Comparison of ENCODE assay signal across 8 cellular contexts in genomic region chr2:9630001-9630749, GRCh38. TPM values are rescaled to one million over a fixed set of nuclear protein-coding genes. Genes with fewer than 3 reads are reported as not detected.
DNase-seq lines count a peak whose midpoint lies in the region; ATAC-seq and TF ChIP-seq lines count a peak whose summit lies in the region.

No MANE protein-coding gene starts in this region.

- peaks cover 53% of the 10 kb centered on the region for H3K36me3 Mint-ChIP-seq in activated naive CD8-positive, alpha-beta T cell treated with anti-CD3 and anti-CD28 coated beads, Interleukin-2, amount 50 U/mL, for 24 hours (ENCODE audit: low read depth)
- H3K36me3 Mint-ChIP-seq in progenitor cell of endocrine pancreas (ENCODE audit: insufficient read depth), result peaks cover 27% of the 10 kb centered on the region

- POLR2A ChIA-PET in GM10248 (lab: Yijun Ruan, JAX), result interaction anchor here (0.5 to 2.3 kb wide), 17 partner anchors 8 to 1100 kb away, joined by 3 to 13 read pairs (median 4); partner anchors contain the start of gene ADAM17

- H3K27ac Mint-ChIP-seq in activated naive CD8-positive, alpha-beta T cell treated with anti-CD3 and anti-CD28 coated beads, Interleukin-2, amount 50 U/mL, for 24 hours, result peak overlapping the region; percentile 91
- H3K27ac Mint-ChIP-seq in progenitor cell of endocrine pancreas, result peak overlapping the region; percentile 99

- H3K9me3 Mint-ChIP-seq in activated naive CD8-positive, alpha-beta T cell treated with anti-CD3 and anti-CD28 coated beads, Interleukin-2, amount 50 U/mL, for 24 hours, result no peaks in the 10 kb centered on the region
- H3K9me3 Mint-ChIP-seq in progenitor cell of endocrine pancreas (ENCODE audit: low read depth), result no peaks in the 10 kb centered on the region

- peak; percentile 48 for ATAC-seq in activated naive CD8-positive, alpha-beta T cell treated with anti-CD3 and anti-CD28 coated beads, Interleukin-2, amount 50 U/mL, for 24 hours
- ATAC-seq in heart right ventricle, result peak; percentile 25 to 52 (median 33)

- 0 to 1% methylated on average over 62 to 75 of the region's 75 CpGs for WGBS in heart right ventricle, 2 donors

- H3K27ac ChIP-seq in heart right ventricle, result peak overlapping the region; percentile 70 to 98 (median 94)

- peaks cover 3% of the 10 kb centered on the region for H3K27me3 Mint-ChIP-seq in activated naive CD8-positive, alpha-beta T cell treated with anti-CD3 and anti-CD28 coated beads, Interleukin-2, amount 50 U/mL, for 24 hours
- peaks cover 13% of the 10 kb centered on the region for H3K27me3 Mint-ChIP-seq in progenitor cell of endocrine pancreas

- no peaks in the 10 kb centered on the region for H3K27me3 ChIP-seq in heart right ventricle

- TF ChIP-seq CTCF in GM10248 (IDR thresholded peaks at IDR 0.05; ENCODE audit: control extremely low read depth, extremely low read depth, low read depth, missing control alignments) (no peak), HFF-Myc (IDR thresholded peaks at IDR 0.05; ENCODE audit: low read depth, low read length, missing control alignments) (no peak), heart right ventricle (IDR thresholded peaks at IDR 0.05) (no peak), progenitor cell of endocrine pancreas (IDR thresholded peaks at IDR 0.05; ENCODE audit: unreplicated experiment) (no peak)

- peaks cover 54% of the 10 kb centered on the region for H3K4me1 Mint-ChIP-seq in activated naive CD8-positive, alpha-beta T cell treated with anti-CD3 and anti-CD28 coated beads, Interleukin-2, amount 50 U/mL, for 24 hours
- peaks cover 46% of the 10 kb centered on the region for H3K4me1 Mint-ChIP-seq in progenitor cell of endocrine pancreas (ENCODE audit: low read depth)

- peak; percentile 83 for DNase-seq in GM10248 (ENCODE audit: extremely low spot score)
- no peak for DNase-seq in HFF-Myc (ENCODE audit: extremely low read depth, low read depth)
- peak; percentile 80 for DNase-seq in NAMALWA (ENCODE audit: low spot score)
- peak; percentile 46 to 60 for DNase-seq in SW 1271 (lab: John Stamatoyannopoulos, UW)
- peak; percentile 81 for DNase-seq in activated naive CD8-positive, alpha-beta T cell treated with anti-CD3 and anti-CD28 coated beads, Interleukin-2, amount 50 U/mL, for 24 hours
- DNase-seq in heart right ventricle, result peak; percentile 77 to 80
- peak; percentile 70 for DNase-seq in progenitor cell of endocrine pancreas (ENCODE audit: low spot score, unreplicated experiment)
- peak; percentile 70 for DNase-seq in ureter (ENCODE audit: low spot score)

- intact Hi-C loops in heart right ventricle (cut with DNase I), result loop anchor here in 8 of 10 donors (2.0 to 10.0 kb wide), 9 partner anchors 62 to 153 kb away; partner anchors contain the start of gene ADAM17 (in 6 of the 8)

- H3K4me3 Mint-ChIP-seq in activated naive CD8-positive, alpha-beta T cell treated with anti-CD3 and anti-CD28 coated beads, Interleukin-2, amount 50 U/mL, for 24 hours, result peak overlapping the region; percentile 97
- peak overlapping the region; percentile 99 for H3K4me3 Mint-ChIP-seq in progenitor cell of endocrine pancreas (ENCODE audit: low read depth)

- H3K36me3 ChIP-seq in heart right ventricle, result peaks cover 0 to 41% (median 0%) of the 10 kb centered on the region in 9 donors

- CTCF ChIA-PET in GM10248 (lab: Yijun Ruan, JAX), result interaction anchor here (0.9 to 2.7 kb wide), 6 partner anchors 10 to 488 kb away, joined by 3 to 14 read pairs (median 4); partner anchors contain the start of gene ADAM17

- peaks cover 12 to 71% (median 55%) of the 10 kb centered on the region in 9 donors for H3K4me1 ChIP-seq in heart right ventricle

- H3K4me3 ChIP-seq in HFF-Myc (replicated peaks; ENCODE audit: low read depth, low read length) (peak overlapping the region; percentile 63), heart right ventricle (peak overlapping the region; percentile 29 to 96 (median 82))

- no peaks in the 10 kb centered on the region for H3K9me3 ChIP-seq in heart right ventricle

RNA-seq across cellular contexts. Expression of gene YWHAQ, which starts 0.6 kb away (rescaled TPM):
- total RNA-seq in heart right ventricle (100 to 1,000 TPM; 134 to 303 (median 207) TPM), progenitor cell of endocrine pancreas (357 and 378 TPM in 2 replicates), ureter (225 TPM)
- 100 to 1,000 TPM in 1 of 2 donors, 10 to 100 TPM in 1; 62.0 to 159 TPM for polyA plus RNA-seq in heart right ventricle
